9 cellular contexts compared by ENCODE assay signal in genomic region chr3:127690823-127691452, GRCh38. TPM values are rescaled to one million over a fixed set of nuclear protein-coding genes. Genes with fewer than 3 reads are reported as not detected.
DNase-seq lines count a peak whose midpoint lies in the region; ATAC-seq and TF ChIP-seq lines count a peak whose summit lies in the region.
"Had no signal": no experiment of that assay in that cellular context is flagged by ENCODE, and none has a peak within 500 bp of the region (broad histone marks: within the 10 kb centered on the region; RNA-seq: fewer than 3 reads in every experiment).

No MANE protein-coding gene starts in this region.

- no peaks in the 10 kb centered on the region for H3K9me3 Mint-ChIP-seq in MCF 10A (ENCODE audit: unreplicated experiment)
- H3K9me3 Mint-ChIP-seq: stimulated activated naive CD8-positive, alpha-beta T cell treated with anti-CD3 and anti-CD28 coated beads, Interleukin-15, Interleukin-2, amounts not matched to agents 100 ng/mL and 50 ng/mL, for 24 hours had no signal

- 94% methylated on average over 4 of the region's 4 CpGs for WGBS in liver

- peaks cover 4% of the 10 kb centered on the region for H3K36me3 Mint-ChIP-seq in MCF 10A (ENCODE audit: insufficient read depth, unreplicated experiment)

- H3K36me3 ChIP-seq in liver (ENCODE audit: control insufficient read depth in 4 of 4, insufficient read depth in 3 of 4, low read depth in 1 of 4, low read length in 3 of 4) = peaks cover 3 to 20% (median 12%) of the 10 kb centered on the region in 4 donors

- no TSS peak for BruUV-seq in MCF 10A (replicated peaks; lab: Mats Ljungman, UMichigan)

- no peaks in the 10 kb centered on the region for H3K27me3 Mint-ChIP-seq in MCF 10A (ENCODE audit: insufficient read depth, unreplicated experiment)
- H3K27me3 Mint-ChIP-seq: stimulated activated naive CD8-positive, alpha-beta T cell treated with anti-CD3 and anti-CD28 coated beads, Interleukin-15, Interleukin-2, amounts not matched to agents 100 ng/mL and 50 ng/mL, for 24 hours had no signal

- POLR2A ChIA-PET in MCF 10A (lab: Yijun Ruan, JAX) = interaction anchor here (0.6 to 1.2 kb wide), 4 partner anchors 12 to 205 kb away, joined by 3 to 6 read pairs (median 4); no protein-coding TSS in a partner anchor

- TF ChIP-seq CTCF in MCF 10A (IDR thresholded peaks at IDR 0.05; ENCODE audit: unreplicated experiment) (peak; percentile 67), liver (IDR thresholded peaks at IDR 0.05; ENCODE audit: low read depth, low read length, missing input control) (peak; percentile 22)

- peak overlapping the region; percentile 46 for H3K27ac Mint-ChIP-seq in MCF 10A (ENCODE audit: low read depth, unreplicated experiment)
- H3K27ac Mint-ChIP-seq: stimulated activated naive CD8-positive, alpha-beta T cell treated with anti-CD3 and anti-CD28 coated beads, Interleukin-15, Interleukin-2, amounts not matched to agents 100 ng/mL and 50 ng/mL, for 24 hours had no signal

- no peak overlapping the region for H3K4me3 ChIP-seq in liver (ENCODE audit: low read depth in 1 of 3, low read length in 3 of 3)

- intact Hi-C loops in MCF 10A (cut with micrococcal nuclease) = loop anchor here (1.0 to 5.0 kb wide), 6 partner anchors 56 to 280 kb away; partner anchors contain the start of gene TPRA1

- ATAC-seq in activated CD4-positive, CD25-positive, alpha-beta regulatory T cell treated with anti-CD3 and anti-CD28 coated beads, Interleukin-2, amount 50 U/mL, for 24 hours = no peak
- ATAC-seq in GM21528 (IDR thresholded peaks at IDR 0.05; ENCODE audit: low FRiP score, unreplicated experiment) = no peak
- no peak for ATAC-seq in GM19351 (IDR thresholded peaks at IDR 0.05; ENCODE audit: unreplicated experiment)

- no peak overlapping the region for H3K4me3 Mint-ChIP-seq in MCF 10A (ENCODE audit: unreplicated experiment)
- H3K4me3 Mint-ChIP-seq: stimulated activated naive CD8-positive, alpha-beta T cell treated with anti-CD3 and anti-CD28 coated beads, Interleukin-15, Interleukin-2, amounts not matched to agents 100 ng/mL and 50 ng/mL, for 24 hours had no signal

- TF ChIP-seq RAD21 in liver (IDR thresholded peaks at IDR 0.05) = peak; percentile 59 to 78

- H3K9me3 ChIP-seq in liver (ENCODE audit: control insufficient read depth in 4 of 4, low read length in 3 of 4) = no peaks in the 10 kb centered on the region

- peaks cover 0 to 5% (median 0%) of the 10 kb centered on the region in 4 donors for H3K4me1 ChIP-seq in liver (ENCODE audit: control insufficient read depth in 4 of 4, insufficient read depth in 4 of 4, low read length in 3 of 4)

- H3K27me3 ChIP-seq in liver (ENCODE audit: control insufficient read depth in 4 of 4, insufficient read depth in 4 of 4, low read length in 3 of 4) = no peaks in the 10 kb centered on the region

- DNase-seq in NCI-H510A treated with DMSO at 0.1 percent for 48 hours (lab: John Stamatoyannopoulos, UW) (peak; percentile 2), NCI-H510A (lab: John Stamatoyannopoulos, UW) (no peak), NCI-H2196 treated with DMSO at 0.1 percent for 48 hours (lab: John Stamatoyannopoulos, UW; ENCODE audit: unreplicated experiment) (peak; percentile 50), MCF 10A (ENCODE audit: unreplicated experiment) (peak; percentile 69)

- peaks cover 5% of the 10 kb centered on the region for H3K4me1 Mint-ChIP-seq in MCF 10A (ENCODE audit: insufficient read depth, unreplicated experiment)

- no peak overlapping the region for H3K27ac ChIP-seq in liver (ENCODE audit: low read depth in 1 of 2, low read length in 2 of 2)

- CTCF ChIA-PET in MCF 10A (lab: Yijun Ruan, JAX) = interaction anchor here (0.6 to 3.1 kb wide), 18 partner anchors 11 to 288 kb away, joined by 3 to 28 read pairs (median 4); partner anchors contain the start of gene ABTB1

- no peak overlapping the region for H3K9ac ChIP-seq in liver (ENCODE audit: low read depth in 1 of 2, low read length in 2 of 2)

TF ChIP-seq in liver, 16 proteins besides CTCF, POLR2A, EP300 and RAD21:
- TF ChIP-seq HNF4G (IDR thresholded peaks at IDR 0.05) (no peak), YY1 (IDR thresholded peaks at IDR 0.05) (no peak), REST (IDR thresholded peaks at IDR 0.05) (no peak)
TF ChIP-seq in liver: peak in this region for 0.

RNA-seq across cellular contexts. Expression of gene ABTB1, which starts 18.2 kb away (rescaled TPM):
- 9.7 and 10.0 TPM in 2 replicates for total RNA-seq in MCF 10A (2022)
- 1 to 10 TPM; 9.7 to 9.8 TPM for total RNA-seq in liver
- 10 to 100 TPM; 12.1 to 14.1 TPM for polyA plus RNA-seq in liver
